Comparison of ENCODE assay signal across 1 cellular context in the genomic region with DNA sequence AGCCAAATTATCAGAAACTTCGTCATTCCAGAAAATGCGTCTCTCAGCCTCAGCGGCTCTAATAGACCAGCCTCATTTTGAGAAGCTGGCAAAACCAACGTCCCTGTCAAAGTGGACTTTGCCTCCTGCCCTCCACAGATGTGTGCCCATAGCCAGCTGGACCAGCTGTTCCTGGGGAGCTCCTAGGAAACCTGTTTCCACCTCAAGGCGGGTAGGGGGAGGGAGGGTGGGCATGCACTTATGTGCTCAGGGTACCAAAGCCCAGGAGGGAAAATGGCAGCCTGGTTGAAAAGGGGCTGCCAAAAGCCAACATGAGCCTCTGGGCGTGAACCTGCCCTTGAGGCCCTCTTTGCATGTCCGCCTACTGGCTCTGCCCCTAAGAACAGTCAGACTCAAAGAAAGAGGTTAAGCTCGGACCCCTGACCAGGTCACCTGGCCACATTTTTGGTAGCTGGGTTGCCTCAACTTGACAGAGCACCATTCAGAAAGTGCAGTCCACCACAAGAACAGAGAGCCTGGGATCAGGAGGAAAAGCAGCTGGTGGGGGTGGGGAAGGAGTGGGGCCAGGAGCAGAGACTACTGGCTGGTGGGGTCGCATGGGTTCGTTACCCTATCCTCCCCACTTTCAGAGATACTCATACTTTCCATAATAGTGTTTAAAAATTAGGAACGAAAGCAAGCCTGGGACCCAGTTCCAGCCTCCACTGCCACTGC.
A peak's percentile ranks its signal among the peaks of the same experiment; 100 is the strongest.
TF ChIP-seq lines count a peak whose summit lies in the region.

No MANE protein-coding gene starts in this region.

TF ChIP-seq in liver, 16 proteins besides CTCF, POLR2A, EP300 and RAD21 (continued from another document):
- TF ChIP-seq, protein P1, sequence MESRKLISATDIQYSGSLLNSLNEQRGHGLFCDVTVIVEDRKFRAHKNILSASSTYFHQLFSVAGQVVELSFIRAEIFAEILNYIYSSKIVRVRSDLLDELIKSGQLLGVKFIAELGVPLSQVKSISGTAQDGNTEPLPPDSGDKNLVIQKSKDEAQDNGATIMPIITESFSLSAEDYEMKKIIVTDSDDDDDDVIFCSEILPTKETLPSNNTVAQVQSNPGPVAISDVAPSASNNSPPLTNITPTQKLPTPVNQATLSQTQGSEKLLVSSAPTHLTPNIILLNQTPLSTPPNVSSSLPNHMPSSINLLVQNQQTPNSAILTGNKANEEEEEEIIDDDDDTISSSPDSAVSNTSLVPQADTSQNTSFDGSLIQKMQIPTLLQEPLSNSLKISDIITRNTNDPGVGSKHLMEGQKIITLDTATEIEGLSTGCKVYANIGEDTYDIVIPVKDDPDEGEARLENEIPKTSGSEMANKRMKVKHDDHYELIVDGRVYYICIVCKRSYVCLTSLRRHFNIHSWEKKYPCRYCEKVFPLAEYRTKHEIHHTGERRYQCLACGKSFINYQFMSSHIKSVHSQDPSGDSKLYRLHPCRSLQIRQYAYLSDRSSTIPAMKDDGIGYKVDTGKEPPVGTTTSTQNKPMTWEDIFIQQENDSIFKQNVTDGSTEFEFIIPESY (IDR thresholded peaks at IDR 0.05): no peak
- TF ChIP-seq YY1 (IDR thresholded peaks at IDR 0.05): peak; percentile 80
